In the genomic region with DNA sequence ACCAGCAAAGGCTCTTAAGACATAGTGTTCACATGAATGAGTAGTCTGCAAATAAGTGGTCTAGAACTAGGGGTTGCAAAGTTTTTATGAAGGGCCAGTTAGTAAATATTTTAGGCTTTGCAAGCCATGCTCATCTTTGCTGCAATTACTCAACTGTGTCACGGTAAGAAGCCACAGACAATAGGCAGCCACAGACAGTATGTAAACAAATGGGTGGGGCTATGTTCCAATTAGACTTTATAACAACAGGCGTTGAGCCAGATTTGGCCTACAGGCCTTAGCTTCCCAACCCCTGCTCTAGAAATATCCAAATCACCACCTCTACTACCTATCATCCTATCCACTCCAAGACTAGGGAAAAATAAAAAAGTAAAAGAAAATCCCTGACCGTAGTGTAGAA, we compare ENCODE assay signal across 17 cellular contexts. TPM values are rescaled to one million over a fixed set of nuclear protein-coding genes. Genes with fewer than 3 reads are reported as not detected.
A peak's percentile ranks its signal among the peaks of the same experiment; 100 is the strongest.
DNase-seq lines count a peak whose midpoint lies in the region; ATAC-seq lines count a peak whose summit lies in the region.
"Had no signal": no experiment of that assay in that cellular context is flagged by ENCODE, and none has a peak within 500 bp of the region (broad histone marks: within the 10 kb centered on the region; RNA-seq: fewer than 3 reads in every experiment).

No MANE protein-coding gene starts in this region.

- H3K4me1 ChIP-seq in BLaER1 treated with 17β-estradiol and CSF1 and Interleukin-3, amounts not matched to agents 10 nM and 100 nM, result peaks cover 0 to 19% (median 13%) of the 10 kb centered on the region in 10 experiments; a peak in 16 of 20 replicates

- peak; percentile 53 for ATAC-seq in esophagus mucosa
- ATAC-seq in GM18861 (IDR thresholded peaks at IDR 0.05; ENCODE audit: unreplicated experiment), result no peak
- ATAC-seq: GM23338, sciatic nerve had no signal

- H3K4me2 ChIP-seq in BLaER1 treated with 17β-estradiol and CSF1 and Interleukin-3, amounts not matched to agents 10 nM and 100 nM, result peak overlapping the region in 8 of 11 experiments; percentile 15 to 58 (median 37); a peak in 12 of 22 replicates
- H3K4me2 ChIP-seq: GM23338, hepatocyte had no signal

- no peak overlapping the region for H3K27ac ChIP-seq in BLaER1 treated with 17β-estradiol and CSF1 and Interleukin-3, amounts not matched to agents 10 nM and 100 nM
- H3K27ac ChIP-seq: C4-2B, hepatocyte, VCaP had no signal

- H3K9me3 ChIP-seq in BLaER1 treated with 17β-estradiol and CSF1 and Interleukin-3, amounts not matched to agents 10 nM and 100 nM (replicated peaks in 1 of 11), result no peaks in the 10 kb centered on the region

- peaks cover 43 to 79% (median 54%) of the 10 kb centered on the region in 11 experiments for H3K36me3 ChIP-seq in BLaER1 treated with 17β-estradiol and CSF1 and Interleukin-3, amounts not matched to agents 10 nM and 100 nM

- peaks cover 6 to 80% (median 45%) of the 10 kb centered on the region in 11 experiments; a peak in 17 of 22 replicates for H4K20me1 ChIP-seq in BLaER1 treated with 17β-estradiol and CSF1 and Interleukin-3, amounts not matched to agents 10 nM and 100 nM

- H3K27me3 ChIP-seq in BLaER1 treated with 17β-estradiol and CSF1 and Interleukin-3, amounts not matched to agents 10 nM and 100 nM, result no peaks in the 10 kb centered on the region
- H3K27me3 ChIP-seq: hepatocyte had no signal

- no peak overlapping the region for H3K4me3 ChIP-seq in BLaER1 treated with 17β-estradiol and CSF1 and Interleukin-3, amounts not matched to agents 10 nM and 100 nM
- H3K4me3 ChIP-seq: GM23338, hepatocyte had no signal

- H3K9ac ChIP-seq in BLaER1 treated with 17β-estradiol and CSF1 and Interleukin-3, amounts not matched to agents 10 nM and 100 nM, result no peak overlapping the region

- DNase-seq in COR-L47 (lab: John Stamatoyannopoulos, UW) (peak; percentile 36), NCI-H526 treated with DMSO at 0.1 percent for 48 hours (lab: John Stamatoyannopoulos, UW) (peak; percentile 77), occipital lobe (lab: John Stamatoyannopoulos, UW) (no peak), inferior parietal cortex (ENCODE audit: extremely low spot score) (no peak), NK-92 (lab: John Stamatoyannopoulos, UW; ENCODE audit: unreplicated experiment) (no peak)
- DNase-seq: activated naive CD8-positive, alpha-beta T cell treated with anti-CD3 and anti-CD28 coated beads, Interleukin-2, amount 10 ng/mL, durations not matched to agents 7 days and 5 days; NCI-H1694 treated with DMSO at 0.1 percent for 48 hours; OCI-M1; stimulated activated CD4-positive, alpha-beta T cell treated with anti-CD3 and anti-CD28 coated beads, Interleukin-4, amount 100 ng/mL, for 24 hours had no signal

RNA-seq across cellular contexts. Expression of a gene that starts 9.2 kb away (rescaled TPM):
- 7.7 TPM for total RNA-seq in esophagus mucosa
- total RNA-seq in occipital lobe, result 13.4 TPM

RNA-seq across cellular contexts. Expression of a gene that starts 9.5 kb away (rescaled TPM):
- 21.1 TPM for total RNA-seq in esophagus mucosa
- total RNA-seq in occipital lobe, result 14.5 TPM

RNA-seq across cellular contexts. Expression of a gene that starts 19.1 kb away (rescaled TPM):
- total RNA-seq in esophagus mucosa (2.7 TPM), occipital lobe (12.9 TPM)

RNA-seq across cellular contexts. Expression of a gene that starts 45.3 kb away (rescaled TPM):
- total RNA-seq in esophagus mucosa (4.7 TPM), occipital lobe (31.8 TPM)

Comparison
In these comparisons a context has a peak if more than half of its experiments do, and no peak if none do; other contexts are left out.
1. DNase-seq: peak in COR-L47 (single experiment) and NCI-H526 treated with DMSO at 0.1 percent for 48 hours (single experiment); none in occipital lobe (single experiment), inferior parietal cortex (single experiment) and NK-92 (single experiment).